Comparison of ENCODE assay signal across 15 cellular contexts in genomic region chr4:4714330-4714729, GRCh38.
"Had no signal": no experiment of that assay in that cellular context is flagged by ENCODE, and none has a peak within 500 bp of the region (broad histone marks: within the 10 kb centered on the region; RNA-seq: fewer than 3 reads in every experiment).

No MANE protein-coding gene starts in this region.

- H3K4me1 ChIP-seq: heart left ventricle, parathyroid adenoma, sigmoid colon had no signal

- H2AFZ ChIP-seq: parathyroid adenoma had no signal

- H3K4me3 ChIP-seq: heart left ventricle, lung, mucosa of descending colon, sigmoid colon had no signal

- H3K9ac ChIP-seq: parathyroid adenoma had no signal

- H3K79me2 ChIP-seq: parathyroid adenoma had no signal

- DNase-seq: activated CD4-positive, alpha-beta T cell treated with anti-CD3 and anti-CD28 coated beads, Interleukin-2, amount 10 ng/mL, durations not matched to agents 7 days and 5 days; activated naive CD4-positive, alpha-beta T cell; activated naive CD8-positive, alpha-beta T cell treated with anti-CD3 and anti-CD28 coated beads, Interleukin-2, amount 10 ng/mL, durations not matched to agents 7 days and 5 days; aorta; foreskin melanocyte; heart left ventricle; immature natural killer cell; left cardiac atrium; mucosa of descending colon; naive thymus-derived CD4-positive, alpha-beta T cell; sigmoid colon; stimulated activated CD4-positive, alpha-beta T cell treated with anti-CD3 and anti-CD28 coated beads, Interleukin-1b, Interleukin-23, amount 100 ng/mL, for 48 hours; stimulated activated naive CD8-positive, alpha-beta T cell treated with anti-CD3 and anti-CD28 coated beads, Interleukin-15, amount 100 ng/mL, for 72 hours had no signal

- H3K9me3 ChIP-seq: mucosa of descending colon had no signal

- H3K27me3 ChIP-seq: heart left ventricle, sigmoid colon had no signal

- H3K27ac ChIP-seq: heart left ventricle, parathyroid adenoma, sigmoid colon had no signal

- H3K36me3 ChIP-seq: heart left ventricle, sigmoid colon had no signal
